20 cellular contexts compared by ENCODE assay signal in the genomic region with DNA sequence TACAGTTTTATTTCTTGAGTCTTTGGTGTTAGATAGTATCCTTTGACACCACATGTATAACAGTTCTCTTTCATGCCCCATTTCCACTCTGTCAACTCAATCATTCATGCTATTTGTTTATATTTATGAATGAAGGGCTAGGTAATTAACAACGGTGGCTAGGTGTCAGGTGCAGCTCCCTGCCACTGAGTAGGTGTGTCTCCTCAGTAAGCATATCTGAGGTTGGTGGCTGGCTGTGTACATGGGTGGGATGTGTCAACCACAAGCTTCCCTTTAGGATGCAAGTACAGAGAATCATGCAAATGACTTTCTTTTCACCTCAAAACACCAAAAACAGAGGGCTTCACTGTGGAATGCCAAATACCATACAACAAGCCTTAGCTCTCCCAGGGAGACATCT.
DNase-seq lines count a peak whose midpoint lies in the region; ATAC-seq and TF ChIP-seq lines count a peak whose summit lies in the region.
"Had no signal": no experiment of that assay in that cellular context is flagged by ENCODE, and none has a peak within 500 bp of the region (broad histone marks: within the 10 kb centered on the region; RNA-seq: fewer than 3 reads in every experiment).

No MANE protein-coding gene starts in this region.

- H4K5ac ChIP-seq in IMR-90 (ENCODE audit: low read depth, low read length) = no peak overlapping the region

- H3K23ac ChIP-seq in IMR-90 (ENCODE audit: low read depth, low read length) = no peak overlapping the region

- CTCF ChIA-PET in IMR-90 (lab: Yijun Ruan, JAX) = no interaction called here

- H3K9ac ChIP-seq in IMR-90 (ENCODE audit: low read depth, low read length) = no peak overlapping the region

- H4K20me1 ChIP-seq in IMR-90 (ENCODE audit: insufficient read depth, low read length) = no peaks in the 10 kb centered on the region

- TF ChIP-seq POLR2A in IMR-90 (IDR thresholded peaks at IDR 0.05; ENCODE audit: low read depth, low read length) = no peak

- H3K14ac ChIP-seq in IMR-90 (replicated peaks; ENCODE audit: low read depth, low read length) = no peak overlapping the region

- H3K79me1 ChIP-seq in IMR-90 (ENCODE audit: low read depth in 1 of 2, low read length in 2 of 2) = no peaks in the 10 kb centered on the region

- dilution Hi-C loops in IMR-90 (cut with HindIII; ENCODE audit: low sequenced_read_pairs, unreplicated experiment) = no loop called here

- H3K4me3 ChIP-seq in IMR-90 (ENCODE audit: insufficient read depth, low read depth, low read length) = no peak overlapping the region
- H3K4me3 ChIP-seq: ascending aorta, hepatocyte, SJSA1, thyroid gland had no signal

- no CpG with 5 or more reads among the region's 1 CpG for WGBS in IMR-90 (ENCODE audit: extremely low coverage in 2 of 2, insufficient read length in 1 of 2), 2 experiments

- no peak overlapping the region for H4K91ac ChIP-seq in IMR-90 (ENCODE audit: insufficient read depth, low read depth, low read length)

- peaks cover 30 to 36% of the 10 kb centered on the region in 2 donors for H3K4me1 Mint-ChIP-seq in natural killer cell

- peaks cover 0 to 5% of the 10 kb centered on the region in 2 donors for H3K9me3 Mint-ChIP-seq in natural killer cell

- H3K4me2 ChIP-seq in IMR-90 (ENCODE audit: low read depth, low read length) = no peak overlapping the region
- H3K4me2 ChIP-seq: hepatocyte had no signal

- ATAC-seq in GM18867 (IDR thresholded peaks at IDR 0.05; ENCODE audit: unreplicated experiment) = peak; percentile 44
- ATAC-seq in GM21717 (IDR thresholded peaks at IDR 0.05; ENCODE audit: unreplicated experiment) = peak; percentile 55
- ATAC-seq in IMR-90 (ENCODE audit: low read depth) = no peak
- peak; percentile 38 to 56 (median 54) for ATAC-seq in natural killer cell

- H2BK5ac ChIP-seq in IMR-90 (ENCODE audit: low read depth, low read length, poor library complexity, severe bottlenecking) = no peak overlapping the region

- H3K27me3 Mint-ChIP-seq in natural killer cell (ENCODE audit: low read depth in 2 of 2) = peaks cover 0 to 5% of the 10 kb centered on the region in 2 donors
- H3K27me3 Mint-ChIP-seq: stimulated activated naive B cell treated with anti-CD40 and anti-IgM and Interleukin-4, amounts not matched to agents 10 μg/mL and 1 μg/mL and 100 μg/mL, for 72 hours had no signal

- no peaks in the 10 kb centered on the region for H3K27me3 ChIP-seq in IMR-90 (ENCODE audit: control insufficient read depth, insufficient read depth, low read length)
- H3K27me3 ChIP-seq: ascending aorta, hepatocyte, SJSA1, thyroid gland had no signal

- peak overlapping the region; percentile 60 for H3K4me3 Mint-ChIP-seq in natural killer cell

- H2AFZ ChIP-seq in IMR-90 (replicated peaks; ENCODE audit: low read length, poor library complexity) = no peak overlapping the region
- H2AFZ ChIP-seq: hepatocyte had no signal

- H2AK5ac ChIP-seq in IMR-90 (ENCODE audit: low read depth, low read length) = 0 out of 2 replicates have a peak overlapping the region, but pooled peaks have one; percentile 30

- BruUV-seq in IMR-90 (replicated peaks; lab: Mats Ljungman, UMichigan) = no TSS peak

- no peak overlapping the region for H3K56ac ChIP-seq in IMR-90 (ENCODE audit: extremely low read depth, insufficient read depth, low read length)

- POLR2A ChIA-PET in IMR-90 (lab: Charles Lee; ENCODE audit: unreplicated experiment) = no interaction called here

- H3K9me3 ChIP-seq in IMR-90 (ENCODE audit: control insufficient read depth, insufficient read depth, low read length) = no peaks in the 10 kb centered on the region
- H3K9me3 ChIP-seq: ascending aorta, SJSA1, thyroid gland had no signal

- TF ChIP-seq CTCF in IMR-90 (conservative IDR thresholded peaks at IDR 0.05; ENCODE audit: low read depth, low read length) (no peak), natural killer cell (IDR thresholded peaks at IDR 0.05) (no peak)

- no peak overlapping the region for H3K27ac ChIP-seq in IMR-90 (ENCODE audit: insufficient read depth, low read length)
- H3K27ac ChIP-seq: ascending aorta, hepatocyte, SJSA1, thyroid gland had no signal

- DNase-seq in IMR-90 = no peak
- no peak for DNase-seq in natural killer cell
- no peak for DNase-seq in activated naive CD4-positive, alpha-beta T cell treated with anti-CD3 and anti-CD28 coated beads, Interleukin-2, amount 50 U/mL, for 16 hours
- no peak for DNase-seq in NCI-H226
- DNase-seq in ACHN = no peak
- DNase-seq: activated gamma-delta T cell; C1 segment of cervical spinal cord; DMS 273 treated with DMSO at 0.1 percent for 48 hours; GOT3; kidney; mesenchymal stem cell; NCI-H187; stimulated activated CD4-positive, alpha-beta T cell treated with anti-CD3 and anti-CD28 coated beads, Interleukin-12 subunit alpha, Interleukin-12 subunit beta, amount 100 ng/mL, for 4 hours; stimulated activated naive B cell treated with anti-CD40 and anti-IgM and Interleukin-4, amounts not matched to agents 10 μg/mL and 1 μg/mL and 100 μg/mL, for 72 hours; thyroid gland had no signal

- peak overlapping the region in 1 of 2 donors; percentile 72 for H3K27ac Mint-ChIP-seq in natural killer cell

- in situ Hi-C loops in IMR-90 (cut with MboI; ENCODE audit: low sequenced_read_pairs) (no loop called here), ACHN (cut with HindIII; ENCODE audit: low pct_ligation_motif_present, low pct_unique_long_range_greater_than_20kb, low sequenced_read_pairs) (no loop called here)

- H3K36me3 ChIP-seq in IMR-90 (ENCODE audit: control insufficient read depth, insufficient read depth, low read length) = no peaks in the 10 kb centered on the region
- H3K36me3 ChIP-seq: ascending aorta, SJSA1, thyroid gland had no signal

- TF ChIP-seq RAD21 in IMR-90 (IDR thresholded peaks at IDR 0.05; ENCODE audit: low read length) = no peak

- no peaks in the 10 kb centered on the region for H3K36me3 Mint-ChIP-seq in natural killer cell
- H3K36me3 Mint-ChIP-seq: stimulated activated naive B cell treated with anti-CD40 and anti-IgM and Interleukin-4, amounts not matched to agents 10 μg/mL and 1 μg/mL and 100 μg/mL, for 72 hours had no signal

- H2BK120ac ChIP-seq in IMR-90 (ENCODE audit: low read depth, low read length) = no peak overlapping the region

- intact Hi-C loops in IMR-90 (cut with micrococcal nuclease) = no loop called here
- intact Hi-C loops in natural killer cell (cut with micrococcal nuclease) = no loop called here

- no peak overlapping the region for H4K8ac ChIP-seq in IMR-90 (ENCODE audit: low read depth in 2 of 2, low read length in 2 of 2)

- no peak overlapping the region for H2BK15ac ChIP-seq in IMR-90 (ENCODE audit: low read depth, low read length)

- no peak overlapping the region for H2AK9ac ChIP-seq in IMR-90 (replicated peaks; ENCODE audit: low read depth, low read length, poor library complexity)

- peaks cover 3% of the 10 kb centered on the region; the same call in 1 of the 2 replicates for H3K9me1 ChIP-seq in IMR-90 (ENCODE audit: insufficient read depth, low read length)

- H3K4me1 ChIP-seq in IMR-90 (ENCODE audit: control insufficient read depth, insufficient read depth, low read length) = peaks cover 6% of the 10 kb centered on the region
- H3K4me1 ChIP-seq: ascending aorta had no signal

- no peak overlapping the region for H3K18ac ChIP-seq in IMR-90 (ENCODE audit: low read depth, low read length)

- H3K4ac ChIP-seq in IMR-90 (ENCODE audit: low read depth, low read length) = no peak overlapping the region

- peak overlapping the region; percentile 42; the same call in 1 of the 2 replicates for H2BK20ac ChIP-seq in IMR-90 (ENCODE audit: low read depth, low read length)

TF ChIP-seq in IMR-90, 13 proteins besides CTCF, POLR2A, EP300 and RAD21:
- no peak for TF ChIP-seq NFE2L2 (IDR thresholded peaks at IDR 0.05; ENCODE audit: low read depth, low read length)
- TF ChIP-seq MXI1 (IDR thresholded peaks at IDR 0.05; ENCODE audit: borderline replicate concordance, low read depth, low read length) = no peak
- TF ChIP-seq RFX5 (IDR thresholded peaks at IDR 0.05; ENCODE audit: low read depth, low read length) = no peak
- TF ChIP-seq CHD1 (IDR thresholded peaks at IDR 0.05; ENCODE audit: low read depth, low read length) = no peak
- TF ChIP-seq CEBPB (IDR thresholded peaks at IDR 0.05; ENCODE audit: low read depth, low read length) = no peak
- TF ChIP-seq, protein P1, sequence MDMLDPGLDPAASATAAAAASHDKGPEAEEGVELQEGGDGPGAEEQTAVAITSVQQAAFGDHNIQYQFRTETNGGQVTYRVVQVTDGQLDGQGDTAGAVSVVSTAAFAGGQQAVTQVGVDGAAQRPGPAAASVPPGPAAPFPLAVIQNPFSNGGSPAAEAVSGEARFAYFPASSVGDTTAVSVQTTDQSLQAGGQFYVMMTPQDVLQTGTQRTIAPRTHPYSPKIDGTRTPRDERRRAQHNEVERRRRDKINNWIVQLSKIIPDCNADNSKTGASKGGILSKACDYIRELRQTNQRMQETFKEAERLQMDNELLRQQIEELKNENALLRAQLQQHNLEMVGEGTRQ (IDR thresholded peaks at IDR 0.05; ENCODE audit: low read depth, low read length) = no peak
- no peak for TF ChIP-seq BHLHE40 (IDR thresholded peaks at IDR 0.05; ENCODE audit: low read depth, low read length)
- no peak for TF ChIP-seq MAFK (IDR thresholded peaks at IDR 0.05; ENCODE audit: low read depth, low read length)
- no peak for TF ChIP-seq RCOR1 (IDR thresholded peaks at IDR 0.05; ENCODE audit: insufficient replicate concordance, low read length)
- no peak for TF ChIP-seq MAZ (IDR thresholded peaks at IDR 0.05; ENCODE audit: borderline replicate concordance, low read depth, low read length)
- TF ChIP-seq, protein P2, sequence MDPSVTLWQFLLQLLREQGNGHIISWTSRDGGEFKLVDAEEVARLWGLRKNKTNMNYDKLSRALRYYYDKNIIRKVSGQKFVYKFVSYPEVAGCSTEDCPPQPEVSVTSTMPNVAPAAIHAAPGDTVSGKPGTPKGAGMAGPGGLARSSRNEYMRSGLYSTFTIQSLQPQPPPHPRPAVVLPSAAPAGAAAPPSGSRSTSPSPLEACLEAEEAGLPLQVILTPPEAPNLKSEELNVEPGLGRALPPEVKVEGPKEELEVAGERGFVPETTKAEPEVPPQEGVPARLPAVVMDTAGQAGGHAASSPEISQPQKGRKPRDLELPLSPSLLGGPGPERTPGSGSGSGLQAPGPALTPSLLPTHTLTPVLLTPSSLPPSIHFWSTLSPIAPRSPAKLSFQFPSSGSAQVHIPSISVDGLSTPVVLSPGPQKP (IDR thresholded peaks at IDR 0.05; ENCODE audit: borderline replicate concordance, low read depth, low read length) = no peak
- no peak for TF ChIP-seq SMC3 (IDR thresholded peaks at IDR 0.05; ENCODE audit: low read depth, low read length)
- no peak for TF ChIP-seq FOS (IDR thresholded peaks at IDR 0.05; ENCODE audit: low read depth, low read length)
